28 cellular contexts compared by ENCODE assay signal in the genomic region with DNA sequence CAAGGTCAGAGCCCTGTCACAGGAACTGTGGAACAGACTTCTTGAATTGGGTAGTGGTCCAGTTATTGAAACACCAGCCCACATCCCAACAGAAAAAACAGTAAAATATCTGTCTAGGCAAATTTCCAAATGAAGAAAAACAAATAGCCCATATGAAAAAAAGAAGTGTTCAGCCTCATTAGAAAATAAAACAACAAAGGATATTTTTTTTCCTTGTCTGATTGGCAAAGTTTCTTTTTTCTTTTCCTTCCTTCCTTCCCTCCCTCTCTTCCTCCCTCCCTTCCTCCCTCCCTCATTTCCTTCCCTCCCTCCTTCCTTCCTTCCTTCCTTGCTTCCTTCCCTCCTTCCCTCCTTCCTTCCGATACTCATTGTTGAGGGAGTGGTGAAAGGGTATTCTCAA. TPM values are rescaled to one million over a fixed set of nuclear protein-coding genes. Genes with fewer than 3 reads are reported as not detected.
"Had no signal": no experiment of that assay in that cellular context is flagged by ENCODE, and none has a peak within 500 bp of the region (broad histone marks: within the 10 kb centered on the region; RNA-seq: fewer than 3 reads in every experiment).

No MANE protein-coding gene starts in this region.

- DNase-seq: natural killer cell; occipital lobe; ovary; posterior cingulate gyrus; psoas muscle; right cardiac atrium; spleen; stimulated activated CD4-positive, alpha-beta T cell treated with anti-CD3 and anti-CD28 coated beads, Interleukin-12 subunit alpha, Interleukin-12 subunit beta, amount 100 ng/mL, for 4 hours; stimulated activated CD4-positive, alpha-beta T cell treated with anti-CD3 and anti-CD28 coated beads, Interleukin-1b, Interleukin-23, amount 100 ng/mL, for 48 hours; stimulated activated CD4-positive, alpha-beta T cell treated with anti-CD3 and anti-CD28 coated beads, Interleukin-4, amount 100 ng/mL, for 1 hour; stimulated activated CD4-positive, alpha-beta T cell treated with anti-CD3 and anti-CD28 coated beads, Interleukin-4, amount 100 ng/mL, for 4 hours; stimulated activated CD8-positive, alpha-beta memory T cell treated with anti-CD3 and anti-CD28 coated beads, Interleukin-4, amount 100 ng/mL, for 48 hours; stimulated activated naive CD4-positive, alpha-beta T cell; stimulated activated naive CD8-positive, alpha-beta T cell treated with anti-CD3 and anti-CD28 coated beads, Interleukin-15, amount 100 ng/mL, for 72 hours; stimulated activated naive CD8-positive, alpha-beta T cell treated with anti-CD3 and anti-CD28 coated beads, Interleukin-15, Interleukin-2, amounts not matched to agents 100 U/mL and 50 U/mL, for 24 hours; substantia nigra; testis; tibial artery; transverse colon; upper lobe of right lung; uterus had no signal

- H3K4me3 ChIP-seq: neural progenitor cell, ovary, psoas muscle, skin epidermis, smooth muscle cell, spleen, suprapubic skin, testis, tibial artery, transverse colon, upper lobe of right lung, uterus had no signal

- H3K9me3 ChIP-seq: ovary, psoas muscle, suprapubic skin, testis, transverse colon, upper lobe of right lung had no signal

- H3K4me2 ChIP-seq: neural progenitor cell, smooth muscle cell had no signal

- ATAC-seq: natural killer cell; psoas muscle; right cardiac atrium; sciatic nerve; stimulated activated memory B cell treated with anti-CD40 and anti-IgM and Interleukin-4, amounts not matched to agents 10 μg/mL and 1 μg/mL and 100 μg/mL, for 72 hours; stimulated activated naive CD8-positive, alpha-beta T cell treated with anti-CD3 and anti-CD28 coated beads, Interleukin-15, amount 100 ng/mL, for 72 hours; stimulated activated naive CD8-positive, alpha-beta T cell treated with anti-CD3 and anti-CD28 coated beads, Interleukin-15, Interleukin-2, amounts not matched to agents 100 U/mL and 50 U/mL, for 24 hours; upper lobe of right lung had no signal

- H3K9ac ChIP-seq: neural progenitor cell, parathyroid adenoma had no signal

- H2AFZ ChIP-seq: neural progenitor cell, parathyroid adenoma had no signal

- H3K27ac ChIP-seq: neural progenitor cell, ovary, parathyroid adenoma, psoas muscle, skin epidermis, spleen, suprapubic skin, testis, tibial artery, transverse colon, upper lobe of right lung, uterus had no signal

- H3K27me3 ChIP-seq: neural progenitor cell, ovary, testis, transverse colon, uterus had no signal

- H3K4me1 ChIP-seq: neural progenitor cell, parathyroid adenoma, psoas muscle, spleen, suprapubic skin, testis, tibial artery, upper lobe of right lung, uterus had no signal

- H3K36me3 ChIP-seq: neural progenitor cell, ovary, spleen, suprapubic skin, tibial artery, transverse colon, upper lobe of right lung, uterus had no signal

- H3K79me2 ChIP-seq: parathyroid adenoma had no signal

RNA-seq across cellular contexts. Expression of a gene that starts 20.6 kb away (rescaled TPM):
- total RNA-seq: natural killer cell, smooth muscle cell, spleen had no signal
- polyA plus RNA-seq: smooth muscle cell had no signal
